Comparison of ENCODE assay signal across 16 cellular contexts in the genomic region with DNA sequence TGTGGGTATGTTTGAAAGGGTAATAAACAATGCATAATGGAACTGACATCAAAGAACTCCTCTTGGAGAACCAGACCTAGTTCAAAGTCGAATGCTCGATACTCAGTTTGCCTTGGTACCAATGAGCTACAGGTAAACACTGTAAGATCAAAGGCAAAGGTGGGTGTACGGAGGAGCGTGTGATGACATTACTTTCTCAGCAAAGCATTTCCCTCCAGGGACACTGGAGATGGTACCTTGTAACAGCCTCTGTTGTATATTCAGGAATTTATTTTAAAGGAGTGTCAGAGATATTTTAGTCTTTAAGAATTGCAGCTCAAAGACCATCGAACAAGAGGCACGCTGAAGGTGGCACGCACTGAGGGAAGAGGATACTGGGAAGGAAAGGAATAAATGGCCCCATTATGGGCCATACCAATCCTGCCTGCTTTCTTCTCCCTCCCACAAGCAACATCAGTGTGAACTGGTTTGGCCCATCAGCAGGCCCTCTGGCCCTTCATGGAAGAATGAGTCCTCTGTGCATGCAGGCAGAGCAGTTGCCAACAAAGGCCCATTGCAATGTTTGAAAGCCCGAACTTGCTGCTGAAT.
DNase-seq lines count a peak whose midpoint lies in the region; ATAC-seq and TF ChIP-seq lines count a peak whose summit lies in the region.
"Had no signal": no experiment of that assay in that cellular context is flagged by ENCODE, and none has a peak within 500 bp of the region (broad histone marks: within the 10 kb centered on the region; RNA-seq: fewer than 3 reads in every experiment).

No MANE protein-coding gene starts in this region.

- H3K9ac ChIP-seq in endodermal cell (ENCODE audit: extremely low read depth, low read length, poor library complexity, severe bottlenecking), result no peak overlapping the region

- peaks cover 4% of the 10 kb centered on the region for H3K27me3 Mint-ChIP-seq in endodermal cell (ENCODE audit: insufficient read depth)
- H3K27me3 Mint-ChIP-seq: central memory CD8-positive, alpha-beta T cell; IgD-negative memory B cell; memory B cell had no signal

- no peaks in the 10 kb centered on the region for H3K36me3 Mint-ChIP-seq in endodermal cell (ENCODE audit: low read depth)
- H3K36me3 Mint-ChIP-seq: IgD-negative memory B cell, memory B cell had no signal

- no peak overlapping the region for H3K4me3 ChIP-seq in SJSA1
- H3K4me3 ChIP-seq in esophagus squamous epithelium, result no peak overlapping the region
- no peak overlapping the region for H3K4me3 ChIP-seq in osteoblast (ENCODE audit: insufficient read depth, low read length)
- H3K4me3 ChIP-seq in endodermal cell (ENCODE audit: low read length), result no peak overlapping the region

- H2AFZ ChIP-seq in osteoblast (ENCODE audit: low read length), result peak overlapping the region; percentile 56

- no peaks in the 10 kb centered on the region for H3K9me3 ChIP-seq in SJSA1 (replicated peaks)
- H3K9me3 ChIP-seq in esophagus squamous epithelium, result no peaks in the 10 kb centered on the region
- no peaks in the 10 kb centered on the region for H3K9me3 ChIP-seq in osteoblast (ENCODE audit: low read depth, low read length)
- no peaks in the 10 kb centered on the region for H3K9me3 ChIP-seq in endodermal cell (ENCODE audit: control insufficient read depth, low read length)

- TF ChIP-seq CTCF in esophagus squamous epithelium (IDR thresholded peaks at IDR 0.05), result no peak
- TF ChIP-seq CTCF in osteoblast (IDR thresholded peaks at IDR 0.05; ENCODE audit: extremely low read depth, low read depth, low read length), result no peak
- TF ChIP-seq CTCF in endodermal cell (conservative IDR thresholded peaks at IDR 0.05), result no peak

- 71 to 80% methylated on average over 8 of the region's 8 CpGs for WGBS in esophagus squamous epithelium, 2 donors
- whole genome bisulfite sequencing in endodermal cell (ENCODE audit: insufficient coverage in 1 of 2, insufficient read length in 1 of 2), 2 experiments, result 88 to 94% methylated on average over 5 to 8 of the region's 8 CpGs

- intact Hi-C loops in esophagus squamous epithelium (cut with DNase I), result no loop called here

- peak overlapping the region; percentile 83 for H3K4me2 ChIP-seq in osteoblast (ENCODE audit: insufficient read depth, low read length)

- no peaks in the 10 kb centered on the region for H4K20me1 ChIP-seq in osteoblast (ENCODE audit: insufficient read depth, low read length)

- no peak for ATAC-seq in GM18511 (IDR thresholded peaks at IDR 0.05; ENCODE audit: unreplicated experiment)

- H3K4me1 ChIP-seq in SJSA1 (replicated peaks), result peaks cover 49% of the 10 kb centered on the region
- peaks cover 0 to 56% (median 35%) of the 10 kb centered on the region in 3 donors for H3K4me1 ChIP-seq in esophagus squamous epithelium
- peaks cover 39% of the 10 kb centered on the region for H3K4me1 ChIP-seq in osteoblast (ENCODE audit: insufficient read depth, low read length)
- H3K4me1 ChIP-seq in endodermal cell (ENCODE audit: control insufficient read depth, insufficient read depth, low read length), result no peaks in the 10 kb centered on the region

- H3K9me3 Mint-ChIP-seq in endodermal cell, result no peaks in the 10 kb centered on the region

- H3K4me3 Mint-ChIP-seq in endodermal cell, result no peak overlapping the region
- H3K4me3 Mint-ChIP-seq: central memory CD8-positive, alpha-beta T cell; IgD-negative memory B cell; memory B cell had no signal

- DNase-seq in COLO829 (ENCODE audit: low spot score), result peak; percentile 95
- no peak for DNase-seq in SJSA1 (ENCODE audit: low read depth in 1 of 2, low spot score in 2 of 2)
- no peak for DNase-seq in esophagus squamous epithelium (lab: John Stamatoyannopoulos, UW)
- DNase-seq in osteoblast (ENCODE audit: insufficient read length, low spot score, missing footprints), result no peak
- no peak for DNase-seq in endodermal cell
- no peak for DNase-seq in dermis blood vessel endothelial cell
- DNase-seq in OCI-M1 (lab: John Stamatoyannopoulos, UW), result no peak
- DNase-seq: DMS79, erythroblast, NCI-H1105 treated with DMSO at 0.1 percent for 48 hours, NCI-H524 treated with DMSO at 0.1 percent for 48 hours, Right ventricle myocardium superior had no signal

- no peak for TF ChIP-seq POLR2A in esophagus squamous epithelium (IDR thresholded peaks at IDR 0.05)

- H3K27ac ChIP-seq in SJSA1 (peak overlapping the region; percentile 83), esophagus squamous epithelium (peak overlapping the region; percentile 87 to 97 (median 92)), osteoblast (ENCODE audit: low read depth, low read length) (peak overlapping the region; percentile 96), endodermal cell (ENCODE audit: low read depth, low read length) (no peak overlapping the region)

- no peak overlapping the region for H3K27ac Mint-ChIP-seq in endodermal cell
- H3K27ac Mint-ChIP-seq: IgD-negative memory B cell, memory B cell had no signal

- no peaks in the 10 kb centered on the region for H3K27me3 ChIP-seq in SJSA1 (replicated peaks)
- no peaks in the 10 kb centered on the region for H3K27me3 ChIP-seq in esophagus squamous epithelium
- no peaks in the 10 kb centered on the region for H3K27me3 ChIP-seq in osteoblast (ENCODE audit: insufficient read depth, low read length)
- H3K27me3 ChIP-seq in endodermal cell (ENCODE audit: control insufficient read depth, insufficient read depth, low read length, poor library complexity, severe bottlenecking), result peaks cover 6% of the 10 kb centered on the region

- no peaks in the 10 kb centered on the region for H3K4me1 Mint-ChIP-seq in endodermal cell
- H3K4me1 Mint-ChIP-seq: central memory CD8-positive, alpha-beta T cell; IgD-negative memory B cell; memory B cell had no signal

- H3K79me2 ChIP-seq in osteoblast (ENCODE audit: insufficient read depth, low read length), result no peaks in the 10 kb centered on the region

- no peaks in the 10 kb centered on the region for H3K36me3 ChIP-seq in SJSA1
- no peaks in the 10 kb centered on the region for H3K36me3 ChIP-seq in esophagus squamous epithelium
- no peaks in the 10 kb centered on the region for H3K36me3 ChIP-seq in osteoblast (ENCODE audit: insufficient read depth, low read length)
- H3K36me3 ChIP-seq in endodermal cell (ENCODE audit: control insufficient read depth, insufficient read depth, low read length), result no peaks in the 10 kb centered on the region
